In the genomic region with DNA sequence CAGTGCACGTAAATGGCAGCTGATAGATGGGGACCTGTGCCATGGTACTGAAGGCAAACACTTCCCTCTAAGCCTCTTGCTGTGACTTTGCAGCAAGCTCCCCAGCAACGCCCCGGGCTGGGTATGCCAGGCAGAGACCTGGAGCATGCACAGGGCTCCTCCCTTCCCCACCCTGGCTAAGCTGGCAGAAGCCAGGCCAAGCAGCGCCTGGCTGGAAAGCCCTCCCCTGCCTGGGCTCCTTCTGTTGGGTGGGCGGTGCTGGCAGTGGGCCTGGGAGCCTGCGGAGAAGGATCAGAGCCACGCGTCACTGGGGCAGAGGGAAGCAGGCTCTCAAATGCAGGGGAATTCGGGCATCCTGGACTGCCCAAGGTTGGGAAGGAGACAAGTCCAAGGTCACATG, we compare ENCODE assay signal across 18 cellular contexts. TPM values are rescaled to one million over a fixed set of nuclear protein-coding genes. Genes with fewer than 3 reads are reported as not detected.
A peak's percentile ranks its signal among the peaks of the same experiment; 100 is the strongest.
DNase-seq lines count a peak whose midpoint lies in the region; ATAC-seq and TF ChIP-seq lines count a peak whose summit lies in the region.
"Had no signal": no experiment of that assay in that cellular context is flagged by ENCODE, and none has a peak within 500 bp of the region (broad histone marks: within the 10 kb centered on the region; RNA-seq: fewer than 3 reads in every experiment).

No MANE protein-coding gene starts in this region.

- no peaks in the 10 kb centered on the region for H3K36me3 ChIP-seq in BE2C
- no peaks in the 10 kb centered on the region for H3K36me3 ChIP-seq in HCT116 (ENCODE audit: control insufficient read depth in 1 of 2, insufficient read depth in 2 of 2, low read length in 2 of 2)
- no peaks in the 10 kb centered on the region for H3K36me3 ChIP-seq in lower lobe of right lung
- H3K36me3 ChIP-seq: vagina had no signal

- no peaks in the 10 kb centered on the region for H4K20me1 ChIP-seq in HCT116 (ENCODE audit: insufficient read depth)

- peak; percentile 76 for DNase-seq in BE2C
- DNase-seq in HCT116 (ENCODE audit: low read depth, low spot score), result no peak
- peak; percentile 12 for DNase-seq in amniotic epithelial cell (ENCODE audit: low read depth)
- DNase-seq in left colon, result no peak
- no peak for DNase-seq in lower lobe of right lung
- DNase-seq: activated CD4-positive, alpha-beta T cell treated with anti-CD3 and anti-CD28 coated beads for 4 hours; activated T-cell treated with anti-CD3 and anti-CD28 coated beads, Interleukin-2, amount 50 U/mL, for 48 hours; Kasumi-1; naive thymus-derived CD4-positive, alpha-beta T cell; PC-3; right cardiac atrium; stimulated activated CD4-positive, alpha-beta T cell treated with anti-CD3 and anti-CD28 coated beads, Interleukin-4, amount 100 ng/mL, for 24 hours; T-helper 1 cell had no signal

- no peak overlapping the region for H3K9ac ChIP-seq in HCT116 (ENCODE audit: low read length)

- H3K27me3 ChIP-seq in BE2C (peaks cover 15% of the 10 kb centered on the region), HCT116 (ENCODE audit: insufficient read depth, low read length) (no peaks in the 10 kb centered on the region), lower lobe of right lung (ENCODE audit: low read depth) (peaks cover 12% of the 10 kb centered on the region)
- H3K27me3 ChIP-seq: vagina had no signal

- CTCF ChIA-PET in HCT116 (lab: Charles Lee), result no interaction called here

- H3K9me3 ChIP-seq in BE2C (no peaks in the 10 kb centered on the region), HCT116 (ENCODE audit: control insufficient read depth in 1 of 2, insufficient read depth in 1 of 2, low read depth in 1 of 2, low read length in 2 of 2) (no peaks in the 10 kb centered on the region), lower lobe of right lung (no peaks in the 10 kb centered on the region)
- H3K9me3 ChIP-seq: vagina had no signal

- TF ChIP-seq RAD21 in HCT116 (IDR thresholded peaks at IDR 0.05; ENCODE audit: low read depth), result no peak

- intact Hi-C loops in HCT116 (cut with micrococcal nuclease) (no loop called here), left colon (cut with DNase I, micrococcal nuclease) (no loop called here), lower lobe of right lung (cut with DNase I) (no loop called here)

- H3K27ac ChIP-seq in HCT116 (ENCODE audit: low read depth, low read length) (no peak overlapping the region), lower lobe of right lung (no peak overlapping the region)
- H3K27ac ChIP-seq: vagina had no signal

- no peak for TF ChIP-seq CTCF in BE2C (IDR thresholded peaks at IDR 0.05; ENCODE audit: low read depth, low read length)
- TF ChIP-seq CTCF in HCT116 (IDR thresholded peaks at IDR 0.05 in 2 of 3, conservative IDR thresholded peaks at IDR 0.05 in 1 of 3; ENCODE audit: borderline replicate concordance in 1 of 3, insufficient read depth in 1 of 3, low read depth in 2 of 3, low read length in 2 of 3), result no peak
- no peak for TF ChIP-seq CTCF in lower lobe of right lung (IDR thresholded peaks at IDR 0.05)

- POLR2A ChIA-PET in HCT116 (lab: Charles Lee), result no interaction called here

- H3K79me2 ChIP-seq in HCT116 (ENCODE audit: insufficient read depth, low read length), result no peaks in the 10 kb centered on the region

- H3K4me2 ChIP-seq in HCT116 (ENCODE audit: low read length), result no peak overlapping the region

- H3K4me1 ChIP-seq in BE2C (peaks cover 26% of the 10 kb centered on the region), HCT116 (ENCODE audit: control insufficient read depth in 1 of 2, insufficient read depth in 2 of 2, low read length in 2 of 2) (no peaks in the 10 kb centered on the region), lower lobe of right lung (no peaks in the 10 kb centered on the region)
- H3K4me1 ChIP-seq: vagina had no signal

- no peaks in the 10 kb centered on the region for H3K9me2 ChIP-seq in HCT116 (ENCODE audit: insufficient read depth)

- RAD21 ChIA-PET in HCT116 (lab: Charles Lee; ENCODE audit: low non-redundant PET in 1 of 2, low total read pairs in 2 of 2, uncharacterized antibody in 2 of 2, unreplicated experiment in 2 of 2), result no interaction called here

- no peak for TF ChIP-seq POLR2A in HCT116 (IDR thresholded peaks at IDR 0.05; ENCODE audit: borderline replicate concordance, extremely low read depth, insufficient read depth, insufficient read length)

- H2AFZ ChIP-seq in HCT116 (ENCODE audit: low read depth, low read length, poor library complexity, severe bottlenecking), result no peak overlapping the region

- no TSS peak for BruUV-seq in HCT116 (replicated peaks; lab: Mats Ljungman, UMichigan)

- ATAC-seq in HCT116 (0 out of 2 replicates have a peak, but pooled peaks have one; percentile 36), left colon (peak; percentile 17), GM21526 (IDR thresholded peaks at IDR 0.05; ENCODE audit: low FRiP score, unreplicated experiment) (no peak), GM18909 (IDR thresholded peaks at IDR 0.05; ENCODE audit: poor library complexity, unreplicated experiment) (no peak), lower lobe of right lung (no peak)
- ATAC-seq in activated CD4-positive, CD25-positive, alpha-beta regulatory T cell treated with anti-CD3 and anti-CD28 coated beads, Interleukin-2, amount 50 U/mL, for 24 hours, result no peak
- ATAC-seq: naive thymus-derived CD4-positive, alpha-beta T cell; PC-3; stimulated activated effector memory CD8-positive, alpha-beta T cell treated with anti-CD3 and anti-CD28 coated beads, Interleukin-12 subunit alpha, Interleukin-12 subunit beta, amount 100 ng/mL, for 72 hours had no signal

- H3K4me3 ChIP-seq in BE2C (ENCODE audit: low read depth, low read length) (no peak overlapping the region), HCT116 (replicated peaks in 1 of 2; ENCODE audit: low read depth in 1 of 2, low read length in 2 of 2) (no peak overlapping the region), lower lobe of right lung (no peak overlapping the region)
- H3K4me3 ChIP-seq: vagina had no signal

TF ChIP-seq in HCT116, 20 proteins besides CTCF, POLR2A, EP300 and RAD21 (continues in another document):
- TF ChIP-seq SRF (IDR thresholded peaks at IDR 0.05; ENCODE audit: low read depth), result no peak
- TF ChIP-seq JUND (IDR thresholded peaks at IDR 0.05), result no peak
- TF ChIP-seq, protein P1, sequence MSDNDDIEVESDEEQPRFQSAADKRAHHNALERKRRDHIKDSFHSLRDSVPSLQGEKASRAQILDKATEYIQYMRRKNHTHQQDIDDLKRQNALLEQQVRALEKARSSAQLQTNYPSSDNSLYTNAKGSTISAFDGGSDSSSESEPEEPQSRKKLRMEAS (IDR thresholded peaks at IDR 0.05), result no peak
- no peak for TF ChIP-seq YY1 (IDR thresholded peaks at IDR 0.05; ENCODE audit: extremely low read depth, insufficient replicate concordance, low read depth, low read length)
- no peak for TF ChIP-seq ATF3 (IDR thresholded peaks at IDR 0.05)
- no peak for TF ChIP-seq TCF7L2 (IDR thresholded peaks at IDR 0.05; ENCODE audit: borderline replicate concordance, extremely low read depth, insufficient read depth, insufficient read length)
- no peak for TF ChIP-seq FOSL1 (IDR thresholded peaks at IDR 0.05; ENCODE audit: low read depth)
- TF ChIP-seq, protein P2, sequence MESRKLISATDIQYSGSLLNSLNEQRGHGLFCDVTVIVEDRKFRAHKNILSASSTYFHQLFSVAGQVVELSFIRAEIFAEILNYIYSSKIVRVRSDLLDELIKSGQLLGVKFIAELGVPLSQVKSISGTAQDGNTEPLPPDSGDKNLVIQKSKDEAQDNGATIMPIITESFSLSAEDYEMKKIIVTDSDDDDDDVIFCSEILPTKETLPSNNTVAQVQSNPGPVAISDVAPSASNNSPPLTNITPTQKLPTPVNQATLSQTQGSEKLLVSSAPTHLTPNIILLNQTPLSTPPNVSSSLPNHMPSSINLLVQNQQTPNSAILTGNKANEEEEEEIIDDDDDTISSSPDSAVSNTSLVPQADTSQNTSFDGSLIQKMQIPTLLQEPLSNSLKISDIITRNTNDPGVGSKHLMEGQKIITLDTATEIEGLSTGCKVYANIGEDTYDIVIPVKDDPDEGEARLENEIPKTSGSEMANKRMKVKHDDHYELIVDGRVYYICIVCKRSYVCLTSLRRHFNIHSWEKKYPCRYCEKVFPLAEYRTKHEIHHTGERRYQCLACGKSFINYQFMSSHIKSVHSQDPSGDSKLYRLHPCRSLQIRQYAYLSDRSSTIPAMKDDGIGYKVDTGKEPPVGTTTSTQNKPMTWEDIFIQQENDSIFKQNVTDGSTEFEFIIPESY (IDR thresholded peaks at IDR 0.05; ENCODE audit: extremely low read depth, insufficient replicate concordance, low read length), result no peak
- no peak for TF ChIP-seq SIN3A (IDR thresholded peaks at IDR 0.05; ENCODE audit: low read depth)
- no peak for TF ChIP-seq CEBPB (IDR thresholded peaks at IDR 0.05; ENCODE audit: low read depth)
- no peak for TF ChIP-seq ZNF274 (IDR thresholded peaks at IDR 0.05; ENCODE audit: low read depth, low read length)
- no peak for TF ChIP-seq EGR1 (IDR thresholded peaks at IDR 0.05; ENCODE audit: low read depth)
- no peak for TF ChIP-seq ELF1 (IDR thresholded peaks at IDR 0.05; ENCODE audit: borderline replicate concordance, low read depth)
- TF ChIP-seq CBX3 (IDR thresholded peaks at IDR 0.05; ENCODE audit: low read depth), result no peak
- no peak for TF ChIP-seq ZFX (IDR thresholded peaks at IDR 0.05)
- no peak for TF ChIP-seq EZH2 (IDR thresholded peaks at IDR 0.05)

RNA-seq across cellular contexts. Expression of gene ATP2B3, which starts 3.6 kb away (rescaled TPM):
- 13.1 TPM for polyA plus RNA-seq in BE2C (2012; ENCODE audit: insufficient read depth, insufficient read length, low read depth)
- total RNA-seq in HCT116 (2021; ENCODE audit: unreplicated experiment) (not detected), left colon (under 1 TPM; 0.08 to 0.21 TPM), lower lobe of right lung (not detected)
- not detected in 2 replicates for polyA plus RNA-seq in HCT116 (2012)
- total RNA-seq: naive thymus-derived CD4-positive, alpha-beta T cell; PC-3; right cardiac atrium had no signal
- polyA plus RNA-seq: naive thymus-derived CD4-positive, alpha-beta T cell had no signal

RNA-seq across cellular contexts. Expression of gene BGN, which starts 26.3 kb away (rescaled TPM):
- polyA plus RNA-seq in BE2C (2012; ENCODE audit: insufficient read depth, insufficient read length, low read depth), result 54.0 TPM
- total RNA-seq in HCT116 (2021; ENCODE audit: unreplicated experiment) (0.37 TPM), left colon (1 to 10 TPM; 7.8 to 9.9 TPM), lower lobe of right lung (157 TPM)
- polyA plus RNA-seq in HCT116 (2012), result not detected in 2 replicates
- total RNA-seq: naive thymus-derived CD4-positive, alpha-beta T cell; PC-3 had no signal
- polyA plus RNA-seq: naive thymus-derived CD4-positive, alpha-beta T cell had no signal

RNA-seq across cellular contexts. Expression of gene HAUS7, which starts 50.7 kb away (rescaled TPM):
- polyA plus RNA-seq in BE2C (2012; ENCODE audit: insufficient read depth, insufficient read length, low read depth), result 81.5 TPM
- 28.9 TPM for total RNA-seq in HCT116 (2021; ENCODE audit: unreplicated experiment)
- 29.9 and 32.1 TPM in 2 replicates for polyA plus RNA-seq in HCT116 (2012)
- total RNA-seq in left colon, result 10 to 100 TPM; 13.0 to 19.0 TPM
- 22.7 TPM for total RNA-seq in lower lobe of right lung

Comparison
In these comparisons a context has a peak if more than half of its experiments do, and no peak if none do; other contexts are left out.
1. DNase-seq: peak in BE2C (single experiment) and amniotic epithelial cell (single experiment); none in HCT116 (single experiment), left colon (0 of 2) and lower lobe of right lung (single experiment).
2. ATAC-seq: peak in HCT116 (single experiment) and left colon (single experiment); none in activated CD4-positive, CD25-positive, alpha-beta regulatory T cell treated with anti-CD3 and anti-CD28 coated beads, Interleukin-2, amount 50 U/mL, for 24 hours (0 of 2), GM21526 (single experiment), GM18909 (single experiment) and lower lobe of right lung (0 of 2).
3. RNA of gene BGN, which starts 26.3 kb away (total RNA-seq): 157 TPM in lower lobe of right lung (single experiment); 7.8 to 9.9 TPM in left colon and 0.37 TPM in HCT116 (single experiment); every median in the first group is over 10 times any median in the second.